In the genomic region with DNA sequence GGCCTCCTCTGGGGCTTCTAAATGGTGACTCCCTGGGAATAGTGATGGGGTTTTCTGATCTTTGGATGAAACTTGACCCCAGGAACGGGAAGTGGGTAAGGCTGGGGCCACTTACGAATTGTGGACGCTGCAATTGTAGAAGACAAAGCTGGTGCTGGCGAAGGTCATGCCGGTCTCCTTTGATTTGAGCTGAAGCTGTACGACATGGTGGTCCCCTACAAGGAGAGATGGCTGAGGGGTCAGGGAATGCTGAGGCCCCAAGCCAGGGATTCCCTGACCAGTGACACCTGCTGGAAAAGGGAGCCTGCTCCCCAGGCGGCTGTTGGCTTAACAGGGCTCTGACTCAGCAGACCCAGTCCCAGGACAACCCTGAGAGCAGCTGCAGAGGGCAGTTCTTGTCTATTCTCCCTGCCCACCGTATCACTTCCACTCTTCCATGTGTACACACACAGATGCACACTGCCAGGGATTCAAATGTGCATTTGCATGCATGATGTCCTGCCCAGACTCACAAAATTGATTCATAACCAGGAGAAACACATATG, we compare ENCODE assay signal across 18 cellular contexts.
"Had no signal": no experiment of that assay in that cellular context is flagged by ENCODE, and none has a peak within 500 bp of the region (broad histone marks: within the 10 kb centered on the region; RNA-seq: fewer than 3 reads in every experiment).

No MANE protein-coding gene starts in this region.

- H3K27ac ChIP-seq: testis, upper lobe of left lung had no signal

- H3K36me3 Mint-ChIP-seq: stimulated activated effector memory CD8-positive, alpha-beta T cell treated with anti-CD3 and anti-CD28 coated beads, Interleukin-12 subunit alpha, Interleukin-12 subunit beta, amount 100 ng/mL, for 72 hours had no signal

- H3K4me2 ChIP-seq: smooth muscle cell had no signal

- FAIRE-seq: frontal cortex had no signal

- H3K4me1 Mint-ChIP-seq: stimulated activated effector memory CD8-positive, alpha-beta T cell treated with anti-CD3 and anti-CD28 coated beads, Interleukin-12 subunit alpha, Interleukin-12 subunit beta, amount 100 ng/mL, for 72 hours had no signal

- H3K36me3 ChIP-seq: breast epithelium, upper lobe of left lung had no signal

- H3K9me3 Mint-ChIP-seq: activated T-cell treated with anti-CD3 and anti-CD28 coated beads, Interleukin-2, amount 50 U/mL, for 72 hours; stimulated activated effector memory CD8-positive, alpha-beta T cell treated with anti-CD3 and anti-CD28 coated beads, Interleukin-12 subunit alpha, Interleukin-12 subunit beta, amount 100 ng/mL, for 72 hours; T-helper 1 cell treated with Interleukin-12 subunit alpha and Interleukin-12 subunit beta and Interleukin-4 antibody, amounts not matched to agents 30 μg/mL and 1 μg/mL, for 36 hours had no signal

- H3K9me3 ChIP-seq: breast epithelium, heart right ventricle, testis, upper lobe of left lung had no signal

- H3K27me3 ChIP-seq: breast epithelium, heart right ventricle, testis, upper lobe of left lung had no signal

- H3K4me1 ChIP-seq: breast epithelium, testis, upper lobe of left lung had no signal

- DNase-seq: activated CD4-positive, CD25-positive, alpha-beta regulatory T cell treated with anti-CD3 and anti-CD28 coated beads, Interleukin-2, amount 50 U/mL, for 72 hours; activated effector memory CD4-positive, alpha-beta T cell treated with anti-CD3 and anti-CD28 coated beads, Interleukin-2, amount 50 U/mL, for 16 hours; activated naive CD4-positive, alpha-beta T cell treated with anti-CD3 and anti-CD28 coated beads, Interleukin-2, amount 50 U/mL, for 16 hours; activated T-cell treated with anti-CD3 and anti-CD28 coated beads, Interleukin-2, amount 50 U/mL, for 72 hours; cerebellar nuclear complex; cortex of kidney; heart right ventricle; mesenchymal stem cell; naive thymus-derived CD8-positive, alpha-beta T cell; right cardiac atrium; stimulated activated CD4-positive, alpha-beta T cell treated with anti-CD3 and anti-CD28 coated beads, Interleukin-4, amount 100 ng/mL, for 24 hours; testis; upper lobe of left lung had no signal

- H3K4me3 ChIP-seq: breast epithelium, heart right ventricle, smooth muscle cell, testis, upper lobe of left lung had no signal

- H3K27ac Mint-ChIP-seq: activated T-cell treated with anti-CD3 and anti-CD28 coated beads, Interleukin-2, amount 50 U/mL, for 72 hours; naive thymus-derived CD8-positive, alpha-beta T cell; stimulated activated effector memory CD8-positive, alpha-beta T cell treated with anti-CD3 and anti-CD28 coated beads, Interleukin-12 subunit alpha, Interleukin-12 subunit beta, amount 100 ng/mL, for 72 hours; T-helper 1 cell treated with Interleukin-12 subunit alpha and Interleukin-12 subunit beta and Interleukin-4 antibody, amounts not matched to agents 30 μg/mL and 1 μg/mL, for 36 hours had no signal

- H3K4me3 Mint-ChIP-seq: activated T-cell treated with anti-CD3 and anti-CD28 coated beads, Interleukin-2, amount 50 U/mL, for 72 hours; naive thymus-derived CD8-positive, alpha-beta T cell; stimulated activated effector memory CD8-positive, alpha-beta T cell treated with anti-CD3 and anti-CD28 coated beads, Interleukin-12 subunit alpha, Interleukin-12 subunit beta, amount 100 ng/mL, for 72 hours; T-helper 1 cell treated with Interleukin-12 subunit alpha and Interleukin-12 subunit beta and Interleukin-4 antibody, amounts not matched to agents 30 μg/mL and 1 μg/mL, for 36 hours had no signal

- ATAC-seq: activated T-cell treated with anti-CD3 and anti-CD28 coated beads, Interleukin-2, amount 50 U/mL, for 72 hours; naive thymus-derived CD8-positive, alpha-beta T cell; stimulated activated effector memory CD8-positive, alpha-beta T cell treated with anti-CD3 and anti-CD28 coated beads, Interleukin-12 subunit alpha, Interleukin-12 subunit beta, amount 100 ng/mL, for 72 hours had no signal
